Comparison of ENCODE assay signal across 17 cellular contexts in genomic region chr4:11423465-11423864, GRCh38. TPM values are rescaled to one million over a fixed set of nuclear protein-coding genes. Genes with fewer than 3 reads are reported as not detected.
DNase-seq lines count a peak whose midpoint lies in the region; TF ChIP-seq lines count a peak whose summit lies in the region.
"Had no signal": no experiment of that assay in that cellular context is flagged by ENCODE, and none has a peak within 500 bp of the region (broad histone marks: within the 10 kb centered on the region; RNA-seq: fewer than 3 reads in every experiment).

No MANE protein-coding gene starts in this region.

- POLR2A ChIA-PET in SK-N-SH (lab: Yijun Ruan, JAX): interaction anchor here (0.7 kb wide), 1 partner anchor 14 kb away, joined by 3 read pairs; no protein-coding TSS in a partner anchor

- no peak overlapping the region for H3K4me3 ChIP-seq in SK-N-SH (ENCODE audit: low read depth in 2 of 2, low read length in 1 of 2)
- H3K4me3 ChIP-seq: SJSA1 had no signal

- TF ChIP-seq RAD21 in SK-N-SH (IDR thresholded peaks at IDR 0.05; ENCODE audit: low read length): no peak

- H3K9me3 ChIP-seq in SK-N-SH: no peaks in the 10 kb centered on the region
- H3K9me3 ChIP-seq: SJSA1 had no signal

- H3K27ac ChIP-seq in SK-N-SH (ENCODE audit: low read depth in 2 of 2, low read length in 1 of 2): no peak overlapping the region
- H3K27ac ChIP-seq: KMS-11, RWPE1, SJSA1 had no signal

- no peak for TF ChIP-seq EP300 in SK-N-SH (IDR thresholded peaks at IDR 0.05; ENCODE audit: borderline replicate concordance in 1 of 2, low read depth in 1 of 2, low read length in 1 of 2)

- no peak overlapping the region for H3K9ac ChIP-seq in SK-N-SH
- H3K9ac ChIP-seq: KMS-11 had no signal

- no peaks in the 10 kb centered on the region for H4K20me1 ChIP-seq in SK-N-SH (ENCODE audit: insufficient read depth)

- H3K36me3 Mint-ChIP-seq in mesothelial cell of epicardium: peaks cover 1% of the 10 kb centered on the region
- H3K36me3 Mint-ChIP-seq: CD4-positive, CD25-positive, alpha-beta regulatory T cell had no signal

- no peaks in the 10 kb centered on the region for H3K4me1 ChIP-seq in SK-N-SH (ENCODE audit: control insufficient read depth in 1 of 2, insufficient read depth in 2 of 2, low read depth in 1 of 2, low read length in 1 of 2)
- H3K4me1 ChIP-seq: SJSA1 had no signal

- TF ChIP-seq CTCF in mesothelial cell of epicardium (IDR thresholded peaks at IDR 0.05; ENCODE audit: unreplicated experiment) (no peak), SK-N-SH (IDR thresholded peaks at IDR 0.05) (no peak)

- no peaks in the 10 kb centered on the region for H3K9me3 Mint-ChIP-seq in mesothelial cell of epicardium
- H3K9me3 Mint-ChIP-seq: CD4-positive, CD25-positive, alpha-beta regulatory T cell had no signal

- H3K4me2 ChIP-seq in SK-N-SH: no peak overlapping the region
- H3K4me2 ChIP-seq: KMS-11 had no signal

- no peak overlapping the region for H2AFZ ChIP-seq in SK-N-SH (ENCODE audit: low read depth)

- H3K9me2 ChIP-seq in SK-N-SH: no peaks in the 10 kb centered on the region

- H3K79me2 ChIP-seq in SK-N-SH (ENCODE audit: insufficient read depth): no peaks in the 10 kb centered on the region

- no peaks in the 10 kb centered on the region for H3K36me3 ChIP-seq in SK-N-SH (replicated peaks in 1 of 2; ENCODE audit: control insufficient read depth in 1 of 2, insufficient read depth in 2 of 2, low read length in 1 of 2)
- H3K36me3 ChIP-seq: SJSA1 had no signal

- H3K27me3 ChIP-seq in SK-N-SH (ENCODE audit: insufficient read depth): no peaks in the 10 kb centered on the region
- H3K27me3 ChIP-seq: SJSA1 had no signal

- CTCF ChIA-PET in SK-N-SH (lab: Yijun Ruan, JAX): interaction anchor here (0.7 to 1.5 kb wide), 9 partner anchors 10 to 869 kb away, joined by 3 to 8 read pairs (median 3); no protein-coding TSS in a partner anchor

- DNase-seq in CMK (ENCODE audit: low read depth) (peak; percentile 27), G401 (ENCODE audit: low spot score) (peak; percentile 82), cerebellum (ENCODE audit: low spot score) (peak; percentile 42), mesothelial cell of epicardium (ENCODE audit: low spot score in 2 of 2, unreplicated experiment in 2 of 2) (no peak), SHP77 (lab: John Stamatoyannopoulos, UW) (no peak), posterior vena cava (ENCODE audit: low spot score) (no peak), SK-N-SH (no peak)
- DNase-seq: DMS79 treated with DMSO at 0.1 percent for 48 hours, NCI-H1048, NCI-H1436 treated with DMSO at 0.1 percent for 48 hours, NCI-H2029 treated with DMSO at 0.1 percent for 48 hours had no signal

- no peaks in the 10 kb centered on the region for H3F3A ChIP-seq in SK-N-SH (replicated peaks; ENCODE audit: insufficient read depth)

- in situ Hi-C loops in G401 (cut with HindIII; ENCODE audit: low sequenced_read_pairs): no loop called here

- H3K27me3 Mint-ChIP-seq in mesothelial cell of epicardium (ENCODE audit: low read depth): peaks cover 22% of the 10 kb centered on the region

- H3K27ac Mint-ChIP-seq in mesothelial cell of epicardium: peak overlapping the region; percentile 21

- no peak overlapping the region for H3K4me3 Mint-ChIP-seq in mesothelial cell of epicardium
- H3K4me3 Mint-ChIP-seq: CD4-positive, CD25-positive, alpha-beta regulatory T cell had no signal

- intact Hi-C loops in posterior vena cava (cut with DNase I): loop anchor here (5.0 to 10.0 kb wide), 2 partner anchors 841 to 849 kb away; no protein-coding TSS in a partner anchor

- peaks cover 53% of the 10 kb centered on the region for H3K4me1 Mint-ChIP-seq in mesothelial cell of epicardium

- 34% methylated on average over 6 of the region's 6 CpGs for WGBS in SK-N-SH (ENCODE audit: low lambda C conversion rate)

TF ChIP-seq in SK-N-SH, 30 proteins besides CTCF, POLR2A, EP300 and RAD21:
- TF ChIP-seq POLR2AphosphoS5 (IDR thresholded peaks at IDR 0.05; ENCODE audit: low read depth, low read length) (no peak), JUND (IDR thresholded peaks at IDR 0.05) (no peak), ELF1 (IDR thresholded peaks at IDR 0.05) (no peak), SIN3A (IDR thresholded peaks at IDR 0.05; ENCODE audit: borderline replicate concordance, low read depth, low read length) (no peak), PBX3 (IDR thresholded peaks at IDR 0.05) (no peak), RFX5 (IDR thresholded peaks at IDR 0.05; ENCODE audit: low read length) (no peak), MAX (IDR thresholded peaks at IDR 0.05; ENCODE audit: low read depth) (no peak), RCOR1 (IDR thresholded peaks at IDR 0.05; ENCODE audit: low read length) (no peak), FOXM1 (IDR thresholded peaks at IDR 0.05; ENCODE audit: low read depth) (no peak), NFIC (IDR thresholded peaks at IDR 0.05; ENCODE audit: borderline replicate concordance) (no peak), TAF1 (IDR thresholded peaks at IDR 0.05; ENCODE audit: borderline replicate concordance, low read depth, low read length) (no peak), USF2 (IDR thresholded peaks at IDR 0.05; ENCODE audit: borderline replicate concordance, low read depth, low read length) (no peak), FOXJ3 (CRISPR knock-in tag; IDR thresholded peaks at IDR 0.05) (no peak)
TF ChIP-seq in SK-N-SH: peak in this region for 0.

RNA-seq across cellular contexts. Expression of gene HS3ST1, which starts 5.2 kb away (rescaled TPM):
- total RNA-seq in G401 (2014; rRNA removed; shearing (Covaris generic)): not detected in 2 replicates
- total RNA-seq in cerebellum: 2.4 TPM
- total RNA-seq in mesothelial cell of epicardium: 3.4 to 6.2 TPM (median 5.6 TPM) in 3 replicates
- total RNA-seq in posterior vena cava: 1 to 10 TPM; 3.9 to 5.4 TPM
- not detected in 2 replicates for polyA plus RNA-seq in SK-N-SH (2012; rRNA removed)
- not detected in 2 replicates for polyA plus RNA-seq in SK-N-SH (2012; cell fraction: cytosol; rRNA removed)
- polyA plus RNA-seq in SK-N-SH (2012; cell fraction: nucleus; rRNA removed): not detected in 2 replicates
- total RNA-seq: CD4-positive, CD25-positive, alpha-beta regulatory T cell; HepG2; M059J; SJSA1 had no signal
- polyA plus RNA-seq: HepG2 had no signal

Comparison
In these comparisons a context has a peak if more than half of its experiments do, and no peak if none do; other contexts are left out.
1. DNase-seq: peak in CMK (single experiment), G401 (single experiment) and cerebellum (single experiment); none in mesothelial cell of epicardium (0 of 2), SHP77 (0 of 2), posterior vena cava (single experiment) and SK-N-SH (single experiment).